In genomic region chr12:105352940-105353635, GRCh38 we compare ENCODE assay signal across 14 cellular contexts. TPM values are rescaled to one million over a fixed set of nuclear protein-coding genes. Genes with fewer than 3 reads are reported as not detected.
DNase-seq lines count a peak whose midpoint lies in the region; ATAC-seq and TF ChIP-seq lines count a peak whose summit lies in the region.
"Had no signal": no experiment of that assay in that cellular context is flagged by ENCODE, and none has a peak within 500 bp of the region (broad histone marks: within the 10 kb centered on the region; RNA-seq: fewer than 3 reads in every experiment).

No MANE protein-coding gene starts in this region.

- no peak overlapping the region for H3K14ac ChIP-seq in trophoblast cell (ENCODE audit: low read length)

- peak overlapping the region; percentile 12 for H3K4ac ChIP-seq in trophoblast cell (ENCODE audit: low read depth, low read length)

- no peak overlapping the region for H3K4me2 ChIP-seq in trophoblast cell (ENCODE audit: low read length)

- H3K4me1 ChIP-seq in breast epithelium, result no peaks in the 10 kb centered on the region
- peaks cover 7 to 11% of the 10 kb centered on the region in 2 experiments for H3K4me1 ChIP-seq in trophoblast cell (ENCODE audit: control insufficient read depth in 1 of 2, insufficient read depth in 2 of 2, low read length in 2 of 2)

- H3K9me3 ChIP-seq in breast epithelium (no peaks in the 10 kb centered on the region), trophoblast cell (ENCODE audit: insufficient read depth, low read depth, low read length) (no peaks in the 10 kb centered on the region)

- H3K27ac ChIP-seq in breast epithelium (peak overlapping the region; percentile 23 to 74), trophoblast cell (ENCODE audit: low read depth, low read length) (no peak overlapping the region)

- H2BK5ac ChIP-seq in trophoblast cell (ENCODE audit: low read depth, low read length, poor library complexity), result no peak overlapping the region

- intact Hi-C loops in breast epithelium (cut with DNase I; ENCODE audit: low total_unique reads), result no loop called here

- H4K91ac ChIP-seq in trophoblast cell (ENCODE audit: low read depth, low read length), result no peak overlapping the region

- H3K27me3 ChIP-seq in breast epithelium (no peaks in the 10 kb centered on the region), trophoblast cell (ENCODE audit: insufficient read depth, low read length) (no peaks in the 10 kb centered on the region)

- DNase-seq in ELF-1 (ENCODE audit: low read depth, low spot score) (peak; percentile 47), LNCaP clone FGC (ENCODE audit: low read depth) (peak; percentile 94), breast epithelium (ENCODE audit: low spot score in 2 of 2) (peak in 1 of 2 donors; percentile 39), trophoblast cell (no peak), NCI-H1436 treated with DMSO at 0.1 percent for 48 hours (lab: John Stamatoyannopoulos, UW) (no peak), AG08396 (ENCODE audit: low spot score) (no peak)
- DNase-seq: activated T-cell treated with anti-CD3 and anti-CD28 coated beads, Interleukin-2, amount 50 U/mL, for 1 hour; immature natural killer cell; naive thymus-derived CD4-positive, alpha-beta T cell; NCI-H2107; RPMI8226 had no signal

- no peak overlapping the region for H3K9ac ChIP-seq in trophoblast cell (ENCODE audit: low read length)

- H3K23ac ChIP-seq in trophoblast cell (ENCODE audit: low read length), result no peak overlapping the region

- H3K79me1 ChIP-seq in trophoblast cell (ENCODE audit: low read length), result peaks cover 3% of the 10 kb centered on the region

- no peaks in the 10 kb centered on the region for H3K79me2 ChIP-seq in trophoblast cell (ENCODE audit: control insufficient read depth, insufficient read depth, low read length, poor library complexity)

- no CpG with 5 or more reads among the region's 9 CpGs for WGBS in trophoblast cell (ENCODE audit: extremely low coverage, insufficient coverage, insufficient read length)

- no peak overlapping the region for H4K8ac ChIP-seq in trophoblast cell (ENCODE audit: low read depth, low read length)

- H2BK120ac ChIP-seq in trophoblast cell (ENCODE audit: insufficient read depth, low read length, poor library complexity), result no peak overlapping the region

- no peaks in the 10 kb centered on the region for H3K36me3 ChIP-seq in breast epithelium
- H3K36me3 ChIP-seq in trophoblast cell (ENCODE audit: control insufficient read depth in 1 of 2, insufficient read depth in 2 of 2, low read length in 2 of 2), result no peaks in the 10 kb centered on the region

- H2AK5ac ChIP-seq in trophoblast cell (ENCODE audit: low read length), result no peak overlapping the region

- no peak overlapping the region for H2BK12ac ChIP-seq in trophoblast cell (ENCODE audit: low read length)

- H2AFZ ChIP-seq in trophoblast cell (ENCODE audit: insufficient read depth, low read length, poor library complexity), result no peak overlapping the region

- no peak overlapping the region for H3K18ac ChIP-seq in trophoblast cell (ENCODE audit: low read length)

- H4K12ac ChIP-seq in trophoblast cell (ENCODE audit: low read depth, low read length), result no peak overlapping the region

- TF ChIP-seq CTCF in LNCaP clone FGC (IDR thresholded peaks at IDR 0.05; ENCODE audit: control insufficient read depth, extremely low read depth, insufficient read depth) (no peak), breast epithelium (IDR thresholded peaks at IDR 0.05) (no peak)

- no peak for TF ChIP-seq POLR2A in breast epithelium (IDR thresholded peaks at IDR 0.05)

- ATAC-seq in HG02852 (IDR thresholded peaks at IDR 0.05; ENCODE audit: unreplicated experiment) (no peak), HG03039 (IDR thresholded peaks at IDR 0.05; ENCODE audit: unreplicated experiment) (no peak)
- ATAC-seq: esophagus mucosa; naive thymus-derived CD4-positive, alpha-beta T cell had no signal

- H3K4me3 ChIP-seq in LNCaP clone FGC (ENCODE audit: low read depth, low read length) (no peak overlapping the region), breast epithelium (peak overlapping the region in 2 of 3 donors; percentile 13 to 40), trophoblast cell (ENCODE audit: low read depth, low read length) (no peak overlapping the region)

RNA-seq across cellular contexts. Expression of gene C12orf75, which starts 22.6 kb away (rescaled TPM):
- total RNA-seq in breast epithelium, result 10 to 100 TPM in 2 of 3 donors, 1 to 10 TPM in 1; 2.4 to 20.9 (median 20.0) TPM
- polyA plus RNA-seq in trophoblast cell (2013), result 92.3 and 94.7 TPM in 2 replicates

Comparison
In these comparisons a context has a peak if more than half of its experiments do, and no peak if none do; other contexts are left out.
1. DNase-seq: peak in ELF-1 (single experiment) and LNCaP clone FGC (single experiment); none in trophoblast cell (0 of 2), NCI-H1436 treated with DMSO at 0.1 percent for 48 hours (single experiment) and AG08396 (single experiment).
2. H3K4me3 ChIP-seq: peak in breast epithelium (2 of 3); none in LNCaP clone FGC (single experiment) and trophoblast cell (single experiment).